Comparison of ENCODE assay signal across 8 cellular contexts in genomic region chr2:118186110-118186857, GRCh38.
DNase-seq lines count a peak whose midpoint lies in the region; ATAC-seq and TF ChIP-seq lines count a peak whose summit lies in the region.

No MANE protein-coding gene starts in this region.

- no peaks in the 10 kb centered on the region for H3K9me3 ChIP-seq in testis

- H3K27ac ChIP-seq in testis: peak overlapping the region; percentile 46 to 78

- H3K9me3 Mint-ChIP-seq in activated naive CD4-positive, alpha-beta T cell treated with anti-CD3 and anti-CD28 coated beads for 36 hours: no peaks in the 10 kb centered on the region

- CTCF ChIA-PET in activated naive CD4-positive, alpha-beta T cell treated with anti-CD3 and anti-CD28 coated beads for 36 hours (lab: Charles Lee): interaction anchor here (1.5 kb wide), 1 partner anchor 101 kb away, joined by 3 read pairs; no protein-coding TSS in a partner anchor

- H3K4me1 ChIP-seq in testis: no peaks in the 10 kb centered on the region

- intact Hi-C loops in activated naive CD4-positive, alpha-beta T cell treated with anti-CD3 and anti-CD28 coated beads for 36 hours (cut with micrococcal nuclease): loop anchor here (1.0 to 5.0 kb wide), 4 partner anchors 98 to 1181 kb away; partner anchors contain the start of genes C2orf76, CCDC93, DBI and INSIG2
- intact Hi-C loops in testis (cut with DNase I; ENCODE audit: low total_unique reads): no loop called here

- H3K4me3 ChIP-seq in testis: peak overlapping the region; percentile 57 to 78

- ATAC-seq in omental fat pad (ENCODE audit: low FRiP score): peak; percentile 97

- no peaks in the 10 kb centered on the region for H3K27me3 ChIP-seq in testis

- TF ChIP-seq CTCF in omental fat pad (IDR thresholded peaks at IDR 0.05): no peak
- no peak for TF ChIP-seq CTCF in testis (IDR thresholded peaks at IDR 0.05)

- DNase-seq in G401 (ENCODE audit: low spot score): peak; percentile 28
- DNase-seq in H4 (ENCODE audit: low spot score): peak; percentile 87
- DNase-seq in LoVo (ENCODE audit: low spot score): peak; percentile 91
- peak; percentile 62 for DNase-seq in SIG-M5 treated with dmso at 0.1 percent for 504 hours (lab: John Stamatoyannopoulos, UW; ENCODE audit: unreplicated experiment)
- DNase-seq in activated naive CD4-positive, alpha-beta T cell treated with anti-CD3 and anti-CD28 coated beads for 36 hours: peak; percentile 90
- DNase-seq in globus pallidus (ENCODE audit: low spot score): peak; percentile 86
- peak; percentile 54 for DNase-seq in omental fat pad (ENCODE audit: low spot score)
- peak; percentile 93 for DNase-seq in testis

- H3K4me3 Mint-ChIP-seq in activated naive CD4-positive, alpha-beta T cell treated with anti-CD3 and anti-CD28 coated beads for 36 hours: peak overlapping the region; percentile 92

- H3K27ac Mint-ChIP-seq in activated naive CD4-positive, alpha-beta T cell treated with anti-CD3 and anti-CD28 coated beads for 36 hours: peak overlapping the region; percentile 97

- H3K36me3 Mint-ChIP-seq in activated naive CD4-positive, alpha-beta T cell treated with anti-CD3 and anti-CD28 coated beads for 36 hours (ENCODE audit: low read depth): peaks cover 7% of the 10 kb centered on the region

- in situ Hi-C loops in G401 (cut with HindIII; ENCODE audit: low sequenced_read_pairs): no loop called here

- WGBS in testis, 2 donors: 3 to 4% methylated on average over 46 to 52 of the region's 52 CpGs

- no peak for TF ChIP-seq POLR2A in testis (IDR thresholded peaks at IDR 0.05)

- H3K36me3 ChIP-seq in testis (ENCODE audit: low read depth, missing control alignments): no peaks in the 10 kb centered on the region

- peaks cover 14% of the 10 kb centered on the region for H3K4me1 Mint-ChIP-seq in activated naive CD4-positive, alpha-beta T cell treated with anti-CD3 and anti-CD28 coated beads for 36 hours (ENCODE audit: low read depth)

- no peaks in the 10 kb centered on the region for H3K27me3 Mint-ChIP-seq in activated naive CD4-positive, alpha-beta T cell treated with anti-CD3 and anti-CD28 coated beads for 36 hours (ENCODE audit: low read depth)

Comparison
In these comparisons a context has a peak if more than half of its experiments do, and no peak if none do; other contexts are left out.
1. Peak in every context shown above with its lines: DNase-seq, ATAC-seq, H3K4me3 ChIP-seq and H3K27ac ChIP-seq.
2. DNase-seq: peak in every context shown above with its lines; median percentile 93 in testis; 91 in LoVo; 90 in activated naive CD4-positive, alpha-beta T cell treated with anti-CD3 and anti-CD28 coated beads for 36 hours; 87 in H4; 86 in globus pallidus; 62 in SIG-M5 treated with dmso at 0.1 percent for 504 hours; 54 in omental fat pad; 28 in G401.